17 cellular contexts compared by ENCODE assay signal in the genomic region with DNA sequence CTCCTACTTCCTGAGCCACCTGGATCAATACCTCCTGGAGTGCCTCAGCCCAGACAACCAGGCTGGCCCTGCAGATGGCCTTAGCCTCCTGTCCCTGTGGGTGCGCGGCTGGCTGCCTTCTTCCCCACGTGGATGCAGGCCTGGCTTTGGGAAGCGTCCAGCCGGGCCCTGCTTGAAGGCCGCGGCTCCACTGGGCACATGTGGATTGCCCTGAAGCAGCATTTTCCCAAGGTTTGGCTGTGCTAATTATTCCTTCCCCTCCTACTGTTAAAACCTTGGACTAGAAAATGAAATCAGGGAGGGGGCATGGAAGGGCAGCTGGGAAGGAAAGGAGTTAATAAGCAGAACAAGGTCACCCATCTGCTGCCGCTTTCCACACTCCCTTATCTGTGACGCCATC.
DNase-seq lines count a peak whose midpoint lies in the region; ATAC-seq, FAIRE-seq and TF ChIP-seq lines count a peak whose summit lies in the region.
"Had no signal": no experiment of that assay in that cellular context is flagged by ENCODE, and none has a peak within 500 bp of the region (broad histone marks: within the 10 kb centered on the region; RNA-seq: fewer than 3 reads in every experiment).

No MANE protein-coding gene starts in this region.

- H3K9ac ChIP-seq in HepG2 (ENCODE audit: insufficient read depth, low read depth, low read length) = no peak overlapping the region
- no peak overlapping the region for H3K9ac ChIP-seq in trophoblast cell (ENCODE audit: low read length)
- H3K9ac ChIP-seq: BLaER1 treated with 17β-estradiol and CSF1 and Interleukin-3, amounts not matched to agents 10 nM and 100 nM had no signal

- H2BK12ac ChIP-seq in trophoblast cell (ENCODE audit: low read length) = no peak overlapping the region

- no peak overlapping the region for H2AFZ ChIP-seq in HepG2 (ENCODE audit: low read length)
- H2AFZ ChIP-seq in trophoblast cell (ENCODE audit: insufficient read depth, low read length, poor library complexity) = no peak overlapping the region

- no peak overlapping the region for H4K12ac ChIP-seq in trophoblast cell (ENCODE audit: low read depth, low read length)

- H3K79me2 ChIP-seq in HepG2 (ENCODE audit: insufficient read depth, low read length) (no peaks in the 10 kb centered on the region), trophoblast cell (ENCODE audit: control insufficient read depth, insufficient read depth, low read length, poor library complexity) (no peaks in the 10 kb centered on the region)

- peaks cover 35% of the 10 kb centered on the region for H3K4me1 ChIP-seq in HepG2 (ENCODE audit: insufficient read depth, low read length)
- H3K4me1 ChIP-seq in right lobe of liver = peaks cover 0 to 8% (median 4%) of the 10 kb centered on the region in 4 donors
- H3K4me1 ChIP-seq in body of pancreas = peaks cover 46% of the 10 kb centered on the region
- peaks cover 7 to 9% of the 10 kb centered on the region in 2 experiments for H3K4me1 ChIP-seq in trophoblast cell (ENCODE audit: control insufficient read depth in 1 of 2, insufficient read depth in 2 of 2, low read length in 2 of 2)
- H3K4me1 ChIP-seq: BLaER1 treated with 17β-estradiol and CSF1 and Interleukin-3, amounts not matched to agents 10 nM and 100 nM had no signal

- ATAC-seq in HepG2 (no peak), right lobe of liver (no peak), body of pancreas (peak; percentile 80), GM18868 (IDR thresholded peaks at IDR 0.05; ENCODE audit: unreplicated experiment) (no peak), GM18858 (IDR thresholded peaks at IDR 0.05; ENCODE audit: unreplicated experiment) (no peak)
- ATAC-seq: GM12878 had no signal

- H3K4me3 ChIP-seq in HepG2 (replicated peaks in 1 of 3; ENCODE audit: insufficient read depth in 1 of 3, low read depth in 2 of 3, low read length in 3 of 3) (no peak overlapping the region), right lobe of liver (no peak overlapping the region), body of pancreas (no peak overlapping the region), trophoblast cell (ENCODE audit: low read depth, low read length) (no peak overlapping the region)
- H3K4me3 ChIP-seq: BLaER1 treated with 17β-estradiol and CSF1 and Interleukin-3, amounts not matched to agents 10 nM and 100 nM; GM12878 had no signal

- no peak overlapping the region for H4K91ac ChIP-seq in trophoblast cell (ENCODE audit: low read depth, low read length)

- no peak overlapping the region for H3K18ac ChIP-seq in trophoblast cell (ENCODE audit: low read length)

- no peak overlapping the region for H2BK120ac ChIP-seq in trophoblast cell (ENCODE audit: insufficient read depth, low read length, poor library complexity)

- CTCF ChIA-PET in HepG2 (lab: Yijun Ruan, JAX; ENCODE audit: low intra/inter-chr PET ratio, low total read pairs) = no interaction called here

- no peak overlapping the region for H4K8ac ChIP-seq in trophoblast cell (ENCODE audit: low read depth, low read length)

- H3K27me3 ChIP-seq in HepG2 (ENCODE audit: control insufficient read depth in 1 of 2, insufficient read depth in 2 of 2, low read length in 2 of 2) (no peaks in the 10 kb centered on the region), right lobe of liver (no peaks in the 10 kb centered on the region), body of pancreas (no peaks in the 10 kb centered on the region), trophoblast cell (ENCODE audit: insufficient read depth, low read length) (no peaks in the 10 kb centered on the region)
- H3K27me3 ChIP-seq: BLaER1 treated with 17β-estradiol and CSF1 and Interleukin-3, amounts not matched to agents 10 nM and 100 nM had no signal

- H2AK5ac ChIP-seq in trophoblast cell (ENCODE audit: low read length) = no peak overlapping the region

- DNase-seq in HepG2 (ENCODE audit: low spot score) = no peak
- no peak for DNase-seq in right lobe of liver
- DNase-seq in body of pancreas = peak; percentile 78 to 86 (median 84)
- peak; percentile 58 for DNase-seq in mucosa of gallbladder (ENCODE audit: low spot score)
- no peak for DNase-seq in GM19240 (ENCODE audit: insufficient read length, low spot score)
- no peak for DNase-seq in trophoblast cell
- DNase-seq: CD8-positive, alpha-beta memory T cell; DND-41; GDM1; NCI-H2029; NCI-H2171; NCI-H446; NCI-H774 had no signal

- H3K9me3 ChIP-seq in HepG2 (ENCODE audit: low read length) (no peaks in the 10 kb centered on the region), right lobe of liver (no peaks in the 10 kb centered on the region), body of pancreas (no peaks in the 10 kb centered on the region), trophoblast cell (ENCODE audit: insufficient read depth, low read depth, low read length) (no peaks in the 10 kb centered on the region)
- H3K9me3 ChIP-seq: BLaER1 treated with 17β-estradiol and CSF1 and Interleukin-3, amounts not matched to agents 10 nM and 100 nM had no signal

- no peak for TF ChIP-seq EP300 in HepG2 (IDR thresholded peaks at IDR 0.05; ENCODE audit: low read depth in 2 of 2, low read length in 2 of 2)
- no peak for TF ChIP-seq EP300 in HepG2 (CRISPR knock-in tag; IDR thresholded peaks at IDR 0.05; ENCODE audit: borderline replicate concordance)

- TF ChIP-seq RAD21 in HepG2 (CRISPR knock-in tag; IDR thresholded peaks at IDR 0.05) = no peak

- H3K79me1 ChIP-seq in trophoblast cell (ENCODE audit: low read length) = no peaks in the 10 kb centered on the region

- no peak overlapping the region for H3K14ac ChIP-seq in trophoblast cell (ENCODE audit: low read length)

- H3K23ac ChIP-seq in trophoblast cell (ENCODE audit: low read length) = no peak overlapping the region

- TF ChIP-seq CTCF in HepG2 (CRISPR knock-in tag; IDR thresholded peaks at IDR 0.05) (no peak), right lobe of liver (IDR thresholded peaks at IDR 0.05) (no peak), body of pancreas (IDR thresholded peaks at IDR 0.05) (no peak)

- H3K4ac ChIP-seq in trophoblast cell (ENCODE audit: low read depth, low read length) = no peak overlapping the region

- H3K4me2 ChIP-seq in HepG2 (ENCODE audit: low read depth, low read length) = peak overlapping the region; percentile 54; the same call in 1 of the 2 replicates
- H3K4me2 ChIP-seq in trophoblast cell (ENCODE audit: low read length) = no peak overlapping the region
- H3K4me2 ChIP-seq: BLaER1 treated with 17β-estradiol and CSF1 and Interleukin-3, amounts not matched to agents 10 nM and 100 nM had no signal

- POLR2A ChIA-PET in HepG2 (lab: Yijun Ruan, JAX) = no interaction called here

- no peak overlapping the region for H2BK5ac ChIP-seq in trophoblast cell (ENCODE audit: low read depth, low read length, poor library complexity)

- no peaks in the 10 kb centered on the region for H4K20me1 ChIP-seq in HepG2 (ENCODE audit: insufficient read depth, low read length)
- H4K20me1 ChIP-seq: BLaER1 treated with 17β-estradiol and CSF1 and Interleukin-3, amounts not matched to agents 10 nM and 100 nM had no signal

- intact Hi-C loops in HepG2 (cut with micrococcal nuclease; ENCODE audit: unreplicated experiment) (loop anchor here (10.0 kb wide), 1 partner anchor 148 kb away; no protein-coding TSS in a partner anchor), right lobe of liver (cut with DNase I) (no loop called here), body of pancreas (cut with DNase I) (no loop called here)

- no peak for FAIRE-seq in HepG2 (lab: Jason Lieb, UNC)
- FAIRE-seq: GM12878 had no signal

- 58% methylated on average over 6 of the region's 9 CpGs for WGBS in HepG2 (ENCODE audit: low lambda C conversion rate)
- WGBS in right lobe of liver (ENCODE audit: insufficient coverage, low coverage, low lambda C conversion rate, missing lambda C conversion rate) = 67% methylated on average over 2 of the region's 9 CpGs
- 23 to 28% methylated on average over 9 of the region's 9 CpGs for WGBS in body of pancreas, 2 donors
- no CpG with 5 or more reads among the region's 9 CpGs for WGBS in trophoblast cell (ENCODE audit: extremely low coverage, insufficient coverage, insufficient read length)

- H3K36me3 ChIP-seq in HepG2 (replicated peaks in 1 of 2; ENCODE audit: control insufficient read depth in 1 of 2, insufficient read depth in 2 of 2, low read length in 2 of 2) (no peaks in the 10 kb centered on the region), right lobe of liver (no peaks in the 10 kb centered on the region), body of pancreas (replicated peaks in 1 of 2; ENCODE audit: insufficient read depth in 1 of 2, low read depth in 2 of 2) (no peaks in the 10 kb centered on the region), trophoblast cell (ENCODE audit: control insufficient read depth in 1 of 2, insufficient read depth in 2 of 2, low read length in 2 of 2) (no peaks in the 10 kb centered on the region)
- H3K36me3 ChIP-seq: BLaER1 treated with 17β-estradiol and CSF1 and Interleukin-3, amounts not matched to agents 10 nM and 100 nM had no signal

- BruUV-seq in HepG2 (replicated peaks; lab: Mats Ljungman, UMichigan) = no TSS peak

- H3K27ac ChIP-seq in HepG2 (ENCODE audit: extremely low read length, insufficient read depth, low read length) (no peak overlapping the region), right lobe of liver (no peak overlapping the region), body of pancreas (peak overlapping the region; percentile 50 to 83 (median 68)), trophoblast cell (ENCODE audit: low read depth, low read length) (no peak overlapping the region)
- H3K27ac ChIP-seq: BLaER1 treated with 17β-estradiol and CSF1 and Interleukin-3, amounts not matched to agents 10 nM and 100 nM had no signal

- in situ Hi-C loops in HepG2 (cut with HindIII; ENCODE audit: extremely low pct_ligation_motif_present, low pct_unique_long_range_greater_than_20kb) = no loop called here

- TF ChIP-seq POLR2A in HepG2 (IDR thresholded peaks at IDR 0.05; ENCODE audit: insufficient read depth in 1 of 2, low read depth in 2 of 2, low read length in 2 of 2) (no peak), right lobe of liver (IDR thresholded peaks at IDR 0.05) (no peak), body of pancreas (IDR thresholded peaks at IDR 0.05) (peak in 1 of 3 donors; percentile 24)

TF ChIP-seq in HepG2, 621 proteins besides CTCF, POLR2A, EP300 and RAD21:
- TF ChIP-seq KLF11 (CRISPR knock-in tag; IDR thresholded peaks at IDR 0.05) (no peak), ZNF546 (CRISPR knock-in tag; conservative IDR thresholded peaks at IDR 0.05) (no peak), ZFYVE20 (CRISPR knock-in tag; IDR thresholded peaks at IDR 0.05; ENCODE audit: borderline replicate concordance, low read depth) (no peak), ZMYM4 (CRISPR knock-in tag; IDR thresholded peaks at IDR 0.05) (no peak)

Comparison
In these comparisons a context has a peak if more than half of its experiments do, and no peak if none do; other contexts are left out.
1. DNase-seq: peak in body of pancreas (4 of 4) and mucosa of gallbladder (single experiment); none in HepG2 (single experiment), right lobe of liver (0 of 3), GM19240 (single experiment) and trophoblast cell (0 of 2).
2. H3K27ac ChIP-seq: peak in body of pancreas (4 of 4); none in HepG2 (single experiment), right lobe of liver (0 of 3) and trophoblast cell (single experiment).